ENCODE assay signal across 18 cellular contexts in genomic region chr4:101961144-101961543, GRCh38.
A peak's percentile ranks its signal among the peaks of the same experiment; 100 is the strongest.
DNase-seq lines count a peak whose midpoint lies in the region; ATAC-seq and TF ChIP-seq lines count a peak whose summit lies in the region.
"Had no signal": no experiment of that assay in that cellular context is flagged by ENCODE, and none has a peak within 500 bp of the region (broad histone marks: within the 10 kb centered on the region; RNA-seq: fewer than 3 reads in every experiment).

No MANE protein-coding gene starts in this region.

- DNase-seq in DMS 273 (lab: John Stamatoyannopoulos, UW; ENCODE audit: unreplicated experiment): peak; percentile 49
- no peak for DNase-seq in DMS 273 treated with DMSO at 0.1 percent for 48 hours (lab: John Stamatoyannopoulos, UW)
- DNase-seq in fibroblast of mammary gland (ENCODE audit: low read depth): peak; percentile 26
- peak; percentile 74 for DNase-seq in stromal cell of bone marrow (ENCODE audit: low read depth)
- no peak for DNase-seq in NCI-H526 (lab: John Stamatoyannopoulos, UW)
- no peak for DNase-seq in KG1 (lab: John Stamatoyannopoulos, UW)
- DNase-seq: activated CD8-positive, alpha-beta T cell treated with anti-CD3 and anti-CD28 coated beads, Interleukin-2, amount 10 ng/mL, durations not matched to agents 7 days and 5 days; islet precursor cell; natural killer cell; NCI-H187; PC-9; T-helper 9 cell had no signal

- peak overlapping the region; percentile 49; the same call in 1 of the 2 replicates for H3K27ac ChIP-seq in OCI-LY3 (ENCODE audit: low read length)
- H3K27ac ChIP-seq: 22Rv1, PC-9, suprapubic skin had no signal

- peaks cover 26% of the 10 kb centered on the region for H3K4me1 ChIP-seq in OCI-LY3 (ENCODE audit: low read length)
- H3K4me1 ChIP-seq: suprapubic skin had no signal

- no peaks in the 10 kb centered on the region for H3K9me3 ChIP-seq in OCI-LY3 (ENCODE audit: insufficient read depth, low read length)
- H3K9me3 ChIP-seq: suprapubic skin had no signal

- no peaks in the 10 kb centered on the region for H3K27me3 ChIP-seq in OCI-LY3 (ENCODE audit: low read depth, low read length)
- H3K27me3 ChIP-seq: suprapubic skin had no signal

- ATAC-seq in GM19324 (IDR thresholded peaks at IDR 0.05; ENCODE audit: low FRiP score, unreplicated experiment): no peak
- ATAC-seq: activated CD8-positive, alpha-beta T cell treated with anti-CD3 and anti-CD28 coated beads, Interleukin-2, amount 10 ng/mL, durations not matched to agents 7 days and 5 days; GM12878; natural killer cell; sciatic nerve had no signal

- TF ChIP-seq CTCF in OCI-LY3 (IDR thresholded peaks at IDR 0.05; ENCODE audit: low read depth, low read length) (no peak), fibroblast of mammary gland (conservative IDR thresholded peaks at IDR 0.05; ENCODE audit: control insufficient read depth, insufficient read depth, low read depth, low read length) (no peak)

- H3K4me3 ChIP-seq in OCI-LY3 (ENCODE audit: low read length): no peak overlapping the region
- H3K4me3 ChIP-seq in fibroblast of mammary gland (ENCODE audit: control insufficient read depth, low read depth, low read length): no peak overlapping the region
- H3K4me3 ChIP-seq: GM12878, PC-9, suprapubic skin had no signal

- no peak overlapping the region for H3K9ac ChIP-seq in OCI-LY3 (ENCODE audit: low read length)

- peak overlapping the region; percentile 43 for H3K4me2 ChIP-seq in OCI-LY3 (ENCODE audit: low read length)
- H3K4me2 ChIP-seq: PC-9 had no signal

- no peaks in the 10 kb centered on the region for H4K20me1 ChIP-seq in OCI-LY3 (ENCODE audit: insufficient read depth, low read length)

- H3K79me2 ChIP-seq in OCI-LY3 (ENCODE audit: low read length): no peaks in the 10 kb centered on the region

- no peak overlapping the region for H2AFZ ChIP-seq in OCI-LY3 (ENCODE audit: low read depth, low read length)
- H2AFZ ChIP-seq: PC-9 had no signal

- H3K36me3 ChIP-seq in OCI-LY3 (replicated peaks; ENCODE audit: low read depth, low read length): no peaks in the 10 kb centered on the region
- H3K36me3 ChIP-seq: suprapubic skin had no signal

Comparison
In these comparisons a context has a peak if more than half of its experiments do, and no peak if none do; other contexts are left out.
1. DNase-seq: peak in DMS 273 (single experiment), fibroblast of mammary gland (single experiment) and stromal cell of bone marrow (single experiment); none in DMS 273 treated with DMSO at 0.1 percent for 48 hours (single experiment), NCI-H526 (0 of 2) and KG1 (single experiment).